Comparison of ENCODE assay signal across 8 cellular contexts in genomic region chr9:78298046-78298511, GRCh38. TPM values are rescaled to one million over a fixed set of nuclear protein-coding genes. Genes with fewer than 3 reads are reported as not detected.
DNase-seq lines count a peak whose midpoint lies in the region; ATAC-seq and TF ChIP-seq lines count a peak whose summit lies in the region.

No MANE protein-coding gene starts in this region.

- H3K9me3 Mint-ChIP-seq in effector memory CD8-positive, alpha-beta T cell: no peaks in the 10 kb centered on the region
- no peaks in the 10 kb centered on the region for H3K9me3 Mint-ChIP-seq in naive thymus-derived CD4-positive, alpha-beta T cell

- no peaks in the 10 kb centered on the region for H3K36me3 ChIP-seq in naive thymus-derived CD4-positive, alpha-beta T cell (ENCODE audit: control insufficient read depth in 2 of 3, insufficient read depth in 3 of 3, low read length in 3 of 3)

- no peak overlapping the region for H3K27ac Mint-ChIP-seq in effector memory CD8-positive, alpha-beta T cell
- H3K27ac Mint-ChIP-seq in naive thymus-derived CD4-positive, alpha-beta T cell: peak overlapping the region in 7 of 9 donors; percentile 36 to 95 (median 72)

- peak overlapping the region; percentile 86 for H3K4me3 ChIP-seq in naive thymus-derived CD4-positive, alpha-beta T cell (ENCODE audit: low read length)

- H3K4me1 Mint-ChIP-seq in effector memory CD8-positive, alpha-beta T cell (ENCODE audit: low read depth in 2 of 2): peaks cover 16 to 17% of the 10 kb centered on the region in 2 donors
- peaks cover 16 to 52% (median 36%) of the 10 kb centered on the region in 7 donors for H3K4me1 Mint-ChIP-seq in naive thymus-derived CD4-positive, alpha-beta T cell

- peak overlapping the region; percentile 56 for H3K27ac ChIP-seq in naive thymus-derived CD4-positive, alpha-beta T cell (ENCODE audit: low read depth, low read length)

- peaks cover 4 to 8% of the 10 kb centered on the region in 2 donors for H3K4me1 ChIP-seq in naive thymus-derived CD4-positive, alpha-beta T cell (ENCODE audit: control insufficient read depth in 2 of 2, insufficient read depth in 2 of 2, low read length in 2 of 2)

- peaks cover 8% of the 10 kb centered on the region for H3K36me3 Mint-ChIP-seq in effector memory CD8-positive, alpha-beta T cell (ENCODE audit: insufficient read depth)
- H3K36me3 Mint-ChIP-seq in naive thymus-derived CD4-positive, alpha-beta T cell: peaks cover 0 to 17% (median 5%) of the 10 kb centered on the region in 5 donors

- peak overlapping the region; percentile 85 to 93 for H3K4me3 Mint-ChIP-seq in effector memory CD8-positive, alpha-beta T cell
- peak overlapping the region; percentile 86 to 95 (median 92) for H3K4me3 Mint-ChIP-seq in naive thymus-derived CD4-positive, alpha-beta T cell

- DNase-seq in activated T-cell treated with anti-CD3 and anti-CD28 coated beads for 4 hours: peak; percentile 9
- DNase-seq in activated T-cell treated with anti-CD3 and anti-CD28 coated beads, Interleukin-2, amount 50 U/mL, for 1 hour: no peak
- DNase-seq in effector memory CD8-positive, alpha-beta T cell: no peak
- peak in 1 of 9 donors; percentile 29 for DNase-seq in naive thymus-derived CD4-positive, alpha-beta T cell

- ATAC-seq in SK-N-SH treated with all-trans-retinoic acid at 6 μM for 48 hours: peak; percentile 2; the same call in 2 of the 3 replicates
- ATAC-seq in effector memory CD8-positive, alpha-beta T cell (replicated peaks): no peak
- ATAC-seq in naive thymus-derived CD4-positive, alpha-beta T cell: no peak
- ATAC-seq in HG02642 (IDR thresholded peaks at IDR 0.05; ENCODE audit: poor library complexity, unreplicated experiment): no peak
- ATAC-seq in HG03520 (IDR thresholded peaks at IDR 0.05; ENCODE audit: unreplicated experiment): no peak
- ATAC-seq in GM21381 (IDR thresholded peaks at IDR 0.05; ENCODE audit: unreplicated experiment): no peak

- no peaks in the 10 kb centered on the region for H3K9me3 ChIP-seq in naive thymus-derived CD4-positive, alpha-beta T cell (ENCODE audit: control insufficient read depth in 2 of 3, low read length in 3 of 3)

- CTCF ChIA-PET in naive thymus-derived CD4-positive, alpha-beta T cell (lab: Charles Lee): interaction anchor here (0.7 to 1.9 kb wide), 3 partner anchors 12 to 71 kb away, joined by 3 to 5 read pairs (median 3); no protein-coding TSS in a partner anchor

- no peaks in the 10 kb centered on the region for H3K27me3 Mint-ChIP-seq in effector memory CD8-positive, alpha-beta T cell
- H3K27me3 Mint-ChIP-seq in naive thymus-derived CD4-positive, alpha-beta T cell: peaks cover 0 to 5% (median 0%) of the 10 kb centered on the region in 5 donors

- intact Hi-C loops in naive thymus-derived CD4-positive, alpha-beta T cell (cut with micrococcal nuclease): loop anchor here (5.0 to 10.0 kb wide), 2 partner anchors 163 to 1121 kb away; partner anchors contain the start of gene VPS13A (in 1 of the 2)

- H3K27me3 ChIP-seq in naive thymus-derived CD4-positive, alpha-beta T cell (ENCODE audit: control insufficient read depth in 2 of 2, insufficient read depth in 2 of 2, low read length in 2 of 2): no peaks in the 10 kb centered on the region

- POLR2A ChIA-PET in naive thymus-derived CD4-positive, alpha-beta T cell (lab: Charles Lee): interaction anchor here (1.6 kb wide), 1 partner anchor 1121 kb away, joined by 4 read pairs; the partner anchor contains the start of gene VPS13A

TF ChIP-seq in SK-N-SH treated with all-trans-retinoic acid at 6 μM for 48 hours, 23 proteins besides CTCF, POLR2A, EP300 and RAD21:
- TF ChIP-seq TOX (CRISPR knock-in tag; IDR thresholded peaks at IDR 0.05; ENCODE audit: borderline replicate concordance) (no peak), BACH2 (CRISPR knock-in tag; IDR thresholded peaks at IDR 0.05; ENCODE audit: borderline replicate concordance) (no peak), ARNTL (CRISPR knock-in tag; IDR thresholded peaks at IDR 0.05; ENCODE audit: borderline replicate concordance, low read depth) (no peak), PATZ1 (CRISPR knock-in tag; IDR thresholded peaks at IDR 0.05; ENCODE audit: borderline replicate concordance) (no peak), ZNF565 (CRISPR knock-in tag; conservative IDR thresholded peaks at IDR 0.05; ENCODE audit: low read depth) (no peak), ZC3H10 (CRISPR knock-in tag; IDR thresholded peaks at IDR 0.05) (no peak), TCF4 (CRISPR knock-in tag; IDR thresholded peaks at IDR 0.05; ENCODE audit: borderline replicate concordance) (no peak), ZNF8 (CRISPR knock-in tag; IDR thresholded peaks at IDR 0.05) (no peak), TSHZ2 (CRISPR knock-in tag; IDR thresholded peaks at IDR 0.05) (no peak)

RNA-seq across cellular contexts. Expression of gene PSAT1, which starts 1.2 kb away (rescaled TPM):
- total RNA-seq in naive thymus-derived CD4-positive, alpha-beta T cell: 10 to 100 TPM in 2 of 5 experiments, 1 to 10 TPM in 3; 1.6 to 65.2 (median 9.5) TPM
- 10 to 100 TPM; 14.2 to 20.6 TPM for polyA plus RNA-seq in naive thymus-derived CD4-positive, alpha-beta T cell

Comparison
In these comparisons a context has a peak if more than half of its experiments do, and no peak if none do; other contexts are left out.
1. H3K27ac Mint-ChIP-seq: peak in naive thymus-derived CD4-positive, alpha-beta T cell (7 of 9); none in effector memory CD8-positive, alpha-beta T cell (0 of 2).